In genomic region chr4:41819621-41820020, GRCh38 we compare ENCODE assay signal across 30 cellular contexts.
"Had no signal": no experiment of that assay in that cellular context is flagged by ENCODE, and none has a peak within 500 bp of the region (broad histone marks: within the 10 kb centered on the region; RNA-seq: fewer than 3 reads in every experiment).

No MANE protein-coding gene starts in this region.

- H3K9me3 ChIP-seq: ascending aorta, breast epithelium had no signal

- H3K27ac ChIP-seq: ascending aorta, breast epithelium, cardiac muscle cell, coronary artery, dorsolateral prefrontal cortex had no signal

- H3K4me3 Mint-ChIP-seq: activated CD4-positive, alpha-beta memory T cell treated with anti-CD3 and anti-CD28 coated beads, Interleukin-2, amount 10 ng/mL, durations not matched to agents 7 days and 5 days; activated CD4-positive, alpha-beta T cell treated with anti-CD3 and anti-CD28 coated beads, Interleukin-2, amount 10 ng/mL, durations not matched to agents 7 days and 5 days; activated naive CD4-positive, alpha-beta T cell treated with anti-CD3 and anti-CD28 coated beads, Interleukin-2, amount 10 ng/mL, durations not matched to agents 7 days and 5 days; activated naive CD8-positive, alpha-beta T cell treated with anti-CD3 and anti-CD28 coated beads, Interleukin-2, amount 10 ng/mL, durations not matched to agents 7 days and 5 days; activated T-cell treated with anti-CD3 and anti-CD28 coated beads, Interleukin-2, amount 50 U/mL, for 24 hours; activated T-cell treated with anti-CD3 and anti-CD28 coated beads, Interleukin-2, amount 50 U/mL, for 72 hours; brain; dendritic cell treated with granulocyte-macrophage colony-stimulating factor and Interleukin-4, amounts not matched to agents 40 ng/mL and 50 ng/mL, for 4 days; endodermal cell; T-cell; T-helper 1 cell treated with Interleukin-12 subunit alpha and Interleukin-12 subunit beta and Interleukin-4 antibody, amounts not matched to agents 30 μg/mL and 1 μg/mL, for 36 hours had no signal

- H3K27ac Mint-ChIP-seq: activated CD4-positive, alpha-beta memory T cell treated with anti-CD3 and anti-CD28 coated beads, Interleukin-2, amount 10 ng/mL, durations not matched to agents 7 days and 5 days; activated CD4-positive, alpha-beta T cell treated with anti-CD3 and anti-CD28 coated beads, Interleukin-2, amount 10 ng/mL, durations not matched to agents 7 days and 5 days; activated naive CD4-positive, alpha-beta T cell treated with anti-CD3 and anti-CD28 coated beads, Interleukin-2, amount 10 ng/mL, durations not matched to agents 7 days and 5 days; activated naive CD4-positive, alpha-beta T cell treated with anti-CD3 and anti-CD28 coated beads, Interleukin-2, amount 50 U/mL, for 72 hours; activated naive CD8-positive, alpha-beta T cell treated with anti-CD3 and anti-CD28 coated beads, Interleukin-2, amount 10 ng/mL, durations not matched to agents 7 days and 5 days; activated T-cell treated with anti-CD3 and anti-CD28 coated beads, Interleukin-2, amount 50 U/mL, for 24 hours; activated T-cell treated with anti-CD3 and anti-CD28 coated beads, Interleukin-2, amount 50 U/mL, for 72 hours; brain; dendritic cell treated with granulocyte-macrophage colony-stimulating factor and Interleukin-4, amounts not matched to agents 40 ng/mL and 50 ng/mL, for 4 days; endodermal cell; T-cell; T-helper 1 cell treated with Interleukin-12 subunit alpha and Interleukin-12 subunit beta and Interleukin-4 antibody, amounts not matched to agents 30 μg/mL and 1 μg/mL, for 36 hours had no signal

- H3K36me3 ChIP-seq: ascending aorta, breast epithelium, cardiac muscle cell had no signal

- H3K4me1 Mint-ChIP-seq: activated CD4-positive, alpha-beta memory T cell treated with anti-CD3 and anti-CD28 coated beads, Interleukin-2, amount 10 ng/mL, durations not matched to agents 7 days and 5 days; activated CD4-positive, alpha-beta T cell treated with anti-CD3 and anti-CD28 coated beads, Interleukin-2, amount 10 ng/mL, durations not matched to agents 7 days and 5 days; activated naive CD4-positive, alpha-beta T cell treated with anti-CD3 and anti-CD28 coated beads, Interleukin-2, amount 10 ng/mL, durations not matched to agents 7 days and 5 days; activated naive CD8-positive, alpha-beta T cell treated with anti-CD3 and anti-CD28 coated beads, Interleukin-2, amount 10 ng/mL, durations not matched to agents 7 days and 5 days; brain; endodermal cell; T-cell had no signal

- H3K4me1 ChIP-seq: ascending aorta, breast epithelium had no signal

- H3K4me3 ChIP-seq: ascending aorta, breast epithelium, cardiac muscle cell, coronary artery, dorsolateral prefrontal cortex had no signal

- DNase-seq: activated CD4-positive, alpha-beta memory T cell treated with anti-CD3 and anti-CD28 coated beads, Interleukin-2, amount 10 ng/mL, durations not matched to agents 7 days and 5 days; activated CD4-positive, alpha-beta T cell treated with anti-CD3 and anti-CD28 coated beads for 4 hours; activated CD4-positive, alpha-beta T cell treated with anti-CD3 and anti-CD28 coated beads, Interleukin-2, amount 10 ng/mL, durations not matched to agents 7 days and 5 days; activated CD4-positive, alpha-beta T cell treated with anti-CD3 and anti-CD28 coated beads, Interleukin-2, amount 50 U/mL, for 4 hours; activated CD4-positive, CD25-positive, alpha-beta regulatory T cell; activated CD4-positive, CD25-positive, alpha-beta regulatory T cell treated with anti-CD3 and anti-CD28 coated beads, Interleukin-2, amount 50 U/mL, for 72 hours; activated CD8-positive, alpha-beta memory T cell treated with anti-CD3 and anti-CD28 coated beads, Interleukin-2, amount 50 U/mL, for 48 hours; activated gamma-delta T cell; activated naive CD4-positive, alpha-beta T cell; activated naive CD4-positive, alpha-beta T cell treated with anti-CD3 and anti-CD28 coated beads, Interleukin-2, amount 10 ng/mL, durations not matched to agents 7 days and 5 days; activated naive CD8-positive, alpha-beta T cell treated with anti-CD3 and anti-CD28 coated beads, Interleukin-2, amount 10 ng/mL, durations not matched to agents 7 days and 5 days; activated T-cell treated with anti-CD3 and anti-CD28 coated beads for 4 hours; activated T-cell treated with anti-CD3 and anti-CD28 coated beads, Interleukin-2, amount 50 U/mL, for 24 hours; activated T-cell treated with anti-CD3 and anti-CD28 coated beads, Interleukin-2, amount 50 U/mL, for 72 hours; central memory CD4-positive, alpha-beta T cell; cerebellar nuclear complex; dorsolateral prefrontal cortex; effector memory CD4-positive, alpha-beta T cell; endodermal cell; foreskin fibroblast; head of caudate nucleus; T-cell had no signal

- H3K27me3 ChIP-seq: ascending aorta had no signal

- H3K36me3 Mint-ChIP-seq: activated naive CD4-positive, alpha-beta T cell treated with anti-CD3 and anti-CD28 coated beads, Interleukin-2, amount 10 ng/mL, durations not matched to agents 7 days and 5 days; activated naive CD4-positive, alpha-beta T cell treated with anti-CD3 and anti-CD28 coated beads, Interleukin-2, amount 50 U/mL, for 72 hours; activated naive CD8-positive, alpha-beta T cell treated with anti-CD3 and anti-CD28 coated beads, Interleukin-2, amount 10 ng/mL, durations not matched to agents 7 days and 5 days; brain; T-cell had no signal

- H3K9me3 Mint-ChIP-seq: activated CD4-positive, alpha-beta memory T cell treated with anti-CD3 and anti-CD28 coated beads, Interleukin-2, amount 10 ng/mL, durations not matched to agents 7 days and 5 days; activated CD4-positive, alpha-beta T cell treated with anti-CD3 and anti-CD28 coated beads, Interleukin-2, amount 10 ng/mL, durations not matched to agents 7 days and 5 days; activated naive CD4-positive, alpha-beta T cell treated with anti-CD3 and anti-CD28 coated beads, Interleukin-2, amount 10 ng/mL, durations not matched to agents 7 days and 5 days; activated T-cell treated with anti-CD3 and anti-CD28 coated beads, Interleukin-2, amount 50 U/mL, for 24 hours; activated T-cell treated with anti-CD3 and anti-CD28 coated beads, Interleukin-2, amount 50 U/mL, for 72 hours; brain; dendritic cell treated with granulocyte-macrophage colony-stimulating factor and Interleukin-4, amounts not matched to agents 40 ng/mL and 50 ng/mL, for 4 days; endodermal cell; T-cell; T-helper 1 cell treated with Interleukin-12 subunit alpha and Interleukin-12 subunit beta and Interleukin-4 antibody, amounts not matched to agents 30 μg/mL and 1 μg/mL, for 36 hours had no signal
